Comparison of ENCODE assay signal across 24 cellular contexts in the genomic region with DNA sequence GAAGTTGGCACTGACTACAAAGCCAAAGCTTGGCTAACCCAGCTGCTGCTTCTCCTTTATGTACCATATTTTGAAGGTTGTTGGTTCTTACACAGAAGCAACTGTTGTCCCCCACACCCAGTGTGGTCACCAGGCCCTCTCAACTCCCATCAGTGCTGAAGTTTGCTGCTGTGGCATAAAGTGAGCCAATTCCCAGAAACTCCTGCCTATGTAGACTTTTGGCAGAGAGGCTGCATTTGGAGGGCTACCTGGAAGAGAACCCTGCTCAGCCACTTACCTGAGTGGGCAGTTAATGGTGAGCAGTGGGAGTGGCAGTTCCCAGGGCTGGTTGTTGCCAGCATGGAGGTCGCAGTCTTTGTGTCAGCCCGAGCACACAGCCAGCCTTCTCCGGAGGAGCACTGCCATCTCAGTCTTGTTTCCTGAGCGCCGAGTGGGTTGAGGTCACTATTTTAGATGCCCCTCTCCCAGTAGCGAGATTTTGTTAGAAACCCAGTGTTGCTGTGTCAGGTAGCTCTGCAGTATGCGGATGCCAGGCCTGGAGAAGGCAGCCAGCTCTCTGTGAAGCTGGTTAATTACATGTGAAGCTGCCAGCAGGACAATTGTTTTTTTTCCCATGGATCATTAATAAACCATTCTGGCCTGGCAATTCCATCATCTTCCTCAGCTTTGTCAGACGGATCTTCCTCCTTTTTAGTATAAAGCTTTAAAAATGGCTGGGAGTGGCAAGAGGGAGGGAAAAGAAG.
"Had no signal": no experiment of that assay in that cellular context is flagged by ENCODE, and none has a peak within 500 bp of the region (broad histone marks: within the 10 kb centered on the region; RNA-seq: fewer than 3 reads in every experiment).

No MANE protein-coding gene starts in this region.

- H3K27me3 Mint-ChIP-seq: activated CD4-positive, alpha-beta T cell treated with anti-CD3 and anti-CD28 coated beads for 36 hours; activated naive CD8-positive, alpha-beta T cell; natural killer cell treated with Interleukin-12 subunit alpha and Interleukin-12 subunit beta and Interleukin-15 and Interleukin-18, amount 100 ng/mL, for 72 hours; stimulated activated naive CD8-positive, alpha-beta T cell treated with anti-CD3 and anti-CD28 coated beads, Interleukin-15, Interleukin-2, amounts not matched to agents 100 ng/mL and 50 ng/mL, for 24 hours had no signal

- ATAC-seq: activated CD4-positive, alpha-beta T cell treated with anti-CD3 and anti-CD28 coated beads for 36 hours; esophagus mucosa; gastrocnemius medialis; heart left ventricle; natural killer cell treated with Interleukin-12 subunit alpha and Interleukin-12 subunit beta and Interleukin-15 and Interleukin-18, amount 100 ng/mL, for 72 hours; WTC11 had no signal

- H3K4me3 Mint-ChIP-seq: activated CD4-positive, alpha-beta T cell treated with anti-CD3 and anti-CD28 coated beads for 36 hours; activated naive CD8-positive, alpha-beta T cell; activated T-helper 1 cell treated with anti-CD3 and anti-CD28 coated beads, Interleukin-12 subunit alpha, Interleukin-12 subunit beta, Interleukin-2, Interleukin-4 antibody, amounts not matched to agents 30 ng/mL and 10 ng/mL and 1 ng/mL, durations not matched to agents 14 hours and 24 hours and 36 hours; natural killer cell treated with Interleukin-12 subunit alpha and Interleukin-12 subunit beta and Interleukin-15 and Interleukin-18, amount 100 ng/mL, for 72 hours; stimulated activated naive CD8-positive, alpha-beta T cell treated with anti-CD3 and anti-CD28 coated beads, Interleukin-15, Interleukin-2, amounts not matched to agents 100 ng/mL and 50 ng/mL, for 24 hours; T-helper 2 cell treated with Interferon-gamma antibody and Interleukin-4, amounts not matched to agents 5 μg/mL and 100 μg/mL, for 36 hours; WTC11 had no signal

- FAIRE-seq: TTC549 had no signal

- H3K4me1 ChIP-seq: suprapubic skin, vagina had no signal

- H3K27ac Mint-ChIP-seq: activated CD4-positive, alpha-beta T cell treated with anti-CD3 and anti-CD28 coated beads for 36 hours; activated T-helper 1 cell treated with anti-CD3 and anti-CD28 coated beads, Interleukin-12 subunit alpha, Interleukin-12 subunit beta, Interleukin-2, Interleukin-4 antibody, amounts not matched to agents 30 ng/mL and 10 ng/mL and 1 ng/mL, durations not matched to agents 14 hours and 24 hours and 36 hours; natural killer cell treated with Interleukin-12 subunit alpha and Interleukin-12 subunit beta and Interleukin-15 and Interleukin-18, amount 100 ng/mL, for 72 hours; stimulated activated naive CD8-positive, alpha-beta T cell treated with anti-CD3 and anti-CD28 coated beads, Interleukin-15, Interleukin-2, amounts not matched to agents 100 ng/mL and 50 ng/mL, for 24 hours; T-helper 2 cell treated with Interferon-gamma antibody and Interleukin-4, amounts not matched to agents 5 μg/mL and 100 μg/mL, for 36 hours; WTC11 had no signal

- H3K27me3 ChIP-seq: gastrocnemius medialis, heart left ventricle, suprapubic skin, transverse colon, vagina had no signal

- DNase-seq: activated CD4-positive, alpha-beta T cell treated with anti-CD3 and anti-CD28 coated beads for 36 hours; activated CD4-positive, alpha-beta T cell treated with anti-CD3 and anti-CD28 coated beads, Interleukin-2, amount 50 U/mL, for 48 hours; activated gamma-delta T cell treated with Interleukin-2 at 50 U/mL for 16 hours; activated T-cell treated with anti-CD3 and anti-CD28 coated beads for 4 hours; amniotic stem cell; cortex of kidney; effector CD4-positive, alpha-beta T cell; gastrocnemius medialis; heart left ventricle; kidney glomerular epithelial cell; mesendoderm; nucleus accumbens; transverse colon had no signal

- H3K9me3 Mint-ChIP-seq: activated T-helper 1 cell treated with anti-CD3 and anti-CD28 coated beads, Interleukin-12 subunit alpha, Interleukin-12 subunit beta, Interleukin-2, Interleukin-4 antibody, amounts not matched to agents 30 ng/mL and 10 ng/mL and 1 ng/mL, durations not matched to agents 14 hours and 24 hours and 36 hours; natural killer cell treated with Interleukin-12 subunit alpha and Interleukin-12 subunit beta and Interleukin-15 and Interleukin-18, amount 100 ng/mL, for 72 hours; stimulated activated naive CD8-positive, alpha-beta T cell treated with anti-CD3 and anti-CD28 coated beads, Interleukin-15, Interleukin-2, amounts not matched to agents 100 ng/mL and 50 ng/mL, for 24 hours; T-helper 2 cell treated with Interferon-gamma antibody and Interleukin-4, amounts not matched to agents 5 μg/mL and 100 μg/mL, for 36 hours; WTC11 had no signal

- H3K9me3 ChIP-seq: gastrocnemius medialis, heart left ventricle, suprapubic skin, transverse colon, vagina had no signal

- H3K27ac ChIP-seq: gastrocnemius medialis, heart left ventricle, skin epidermis, suprapubic skin, transverse colon, vagina had no signal

- H3K36me3 Mint-ChIP-seq: natural killer cell treated with Interleukin-12 subunit alpha and Interleukin-12 subunit beta and Interleukin-15 and Interleukin-18, amount 100 ng/mL, for 72 hours; WTC11 had no signal

- H3K36me3 ChIP-seq: gastrocnemius medialis, heart left ventricle, suprapubic skin, transverse colon, vagina had no signal

- H3K4me3 ChIP-seq: gastrocnemius medialis, heart left ventricle, skin epidermis, suprapubic skin, transverse colon, vagina had no signal
